Comparison of ENCODE assay signal across 8 cellular contexts in genomic region chrX:64204252-64204651, GRCh38. TPM values are rescaled to one million over a fixed set of nuclear protein-coding genes. Genes with fewer than 3 reads are reported as not detected.
DNase-seq lines count a peak whose midpoint lies in the region; ATAC-seq and TF ChIP-seq lines count a peak whose summit lies in the region.

No MANE protein-coding gene starts in this region.

- H3K4me3 ChIP-seq in HFF-Myc (replicated peaks; ENCODE audit: low read depth, low read length) (peak overlapping the region; percentile 58), iPS DF 6.9 (ENCODE audit: low read length) (peak overlapping the region; percentile 74; the same call in 1 of the 2 replicates), spleen (peak overlapping the region; percentile 50 to 83 (median 64))

- H3K27ac Mint-ChIP-seq in activated T-helper 2 cell treated with anti-CD3 and anti-CD28 coated beads, Interferon-gamma antibody, Interleukin-2, Interleukin-4, amounts not matched to agents 10 μg/mL and 5 μg/mL and 100 μg/mL, durations not matched to agents 14 hours and 24 hours and 36 hours, result no peak overlapping the region

- no peaks in the 10 kb centered on the region for H3K27me3 Mint-ChIP-seq in activated T-helper 2 cell treated with anti-CD3 and anti-CD28 coated beads, Interferon-gamma antibody, Interleukin-2, Interleukin-4, amounts not matched to agents 10 μg/mL and 5 μg/mL and 100 μg/mL, durations not matched to agents 14 hours and 24 hours and 36 hours (ENCODE audit: low read depth)

- no peaks in the 10 kb centered on the region for H3K9me3 Mint-ChIP-seq in activated T-helper 2 cell treated with anti-CD3 and anti-CD28 coated beads, Interferon-gamma antibody, Interleukin-2, Interleukin-4, amounts not matched to agents 10 μg/mL and 5 μg/mL and 100 μg/mL, durations not matched to agents 14 hours and 24 hours and 36 hours

- TF ChIP-seq POLR2A in spleen (IDR thresholded peaks at IDR 0.05), result no peak

- no peaks in the 10 kb centered on the region; the same call in 1 of the 2 replicates for H3K27me3 ChIP-seq in iPS DF 6.9 (ENCODE audit: control insufficient read depth, insufficient read depth, low read length)
- no peaks in the 10 kb centered on the region for H3K27me3 ChIP-seq in spleen (replicated peaks in 1 of 7)

- H3K27ac ChIP-seq in iPS DF 6.9 (ENCODE audit: low read length), result no peak overlapping the region
- peak overlapping the region in 7 of 8 donors; percentile 77 to 92 (median 88) for H3K27ac ChIP-seq in spleen

- H3K36me3 Mint-ChIP-seq in activated T-helper 2 cell treated with anti-CD3 and anti-CD28 coated beads, Interferon-gamma antibody, Interleukin-2, Interleukin-4, amounts not matched to agents 10 μg/mL and 5 μg/mL and 100 μg/mL, durations not matched to agents 14 hours and 24 hours and 36 hours (ENCODE audit: low read depth), result no peaks in the 10 kb centered on the region

- H3K36me3 ChIP-seq in iPS DF 6.9 (ENCODE audit: control insufficient read depth, insufficient read depth, low read length) (no peaks in the 10 kb centered on the region), spleen (no peaks in the 10 kb centered on the region)

- peak overlapping the region; percentile 80 for H3K4me3 Mint-ChIP-seq in activated T-helper 2 cell treated with anti-CD3 and anti-CD28 coated beads, Interferon-gamma antibody, Interleukin-2, Interleukin-4, amounts not matched to agents 10 μg/mL and 5 μg/mL and 100 μg/mL, durations not matched to agents 14 hours and 24 hours and 36 hours (ENCODE audit: low read depth)

- WGBS in iPS DF 6.9 (ENCODE audit: insufficient coverage, insufficient read length), result no CpG with 5 or more reads among the region's 23 CpGs
- WGBS in spleen, 5 donors, result 56 to 63% (median 59%) methylated on average over 13 to 23 of the region's 23 CpGs; no CpG with 5 or more reads in 1 of the 5 donors

- peaks cover 8% of the 10 kb centered on the region for H3K4me1 Mint-ChIP-seq in activated T-helper 2 cell treated with anti-CD3 and anti-CD28 coated beads, Interferon-gamma antibody, Interleukin-2, Interleukin-4, amounts not matched to agents 10 μg/mL and 5 μg/mL and 100 μg/mL, durations not matched to agents 14 hours and 24 hours and 36 hours (ENCODE audit: low read depth)

- no peak for DNase-seq in HFF-Myc (ENCODE audit: extremely low read depth, low read depth)
- no peak for DNase-seq in activated T-helper 2 cell treated with anti-CD3 and anti-CD28 coated beads, Interferon-gamma antibody, Interleukin-2, Interleukin-4, amounts not matched to agents 10 μg/mL and 5 μg/mL and 100 μg/mL, durations not matched to agents 14 hours and 24 hours and 36 hours (ENCODE audit: low spot score)
- no peak for DNase-seq in iPS DF 6.9 (ENCODE audit: low read depth, low spot score)
- peak; percentile 87 for DNase-seq in spleen
- DNase-seq in omental fat pad (ENCODE audit: low spot score), result no peak
- DNase-seq in 8988T, result no peak

- intact Hi-C loops in activated T-helper 2 cell treated with anti-CD3 and anti-CD28 coated beads, Interferon-gamma antibody, Interleukin-2, Interleukin-4, amounts not matched to agents 10 μg/mL and 5 μg/mL and 100 μg/mL, durations not matched to agents 14 hours and 24 hours and 36 hours (cut with micrococcal nuclease), result loop anchor here (10.0 kb wide), 1 partner anchor 1331 kb away; the partner anchor contains the start of gene LAS1L
- intact Hi-C loops in spleen (cut with DNase I; ENCODE audit: low total_unique reads), result no loop called here

- peaks cover 3% of the 10 kb centered on the region; the same call in 1 of the 2 replicates for H3K4me1 ChIP-seq in iPS DF 6.9 (ENCODE audit: control insufficient read depth, insufficient read depth, low read length)
- H3K4me1 ChIP-seq in spleen, result peaks cover 0 to 33% (median 23%) of the 10 kb centered on the region in 6 donors

- no peak for TF ChIP-seq CTCF in HFF-Myc (IDR thresholded peaks at IDR 0.05; ENCODE audit: low read depth, low read length, missing control alignments)
- TF ChIP-seq CTCF in spleen (IDR thresholded peaks at IDR 0.05 in 8 of 11, conservative IDR thresholded peaks at IDR 0.05 in 3 of 11), result no peak
- no peak for TF ChIP-seq CTCF in omental fat pad (IDR thresholded peaks at IDR 0.05)

- no peak for ATAC-seq in GM21360 (IDR thresholded peaks at IDR 0.05; ENCODE audit: unreplicated experiment)
- ATAC-seq in omental fat pad (ENCODE audit: low FRiP score), result no peak
- ATAC-seq in HG03565 (IDR thresholded peaks at IDR 0.05; ENCODE audit: unreplicated experiment), result no peak

- H3K9me3 ChIP-seq in iPS DF 6.9 (ENCODE audit: control insufficient read depth, insufficient read depth, low read length), result no peaks in the 10 kb centered on the region
- H3K9me3 ChIP-seq in spleen, result no peaks in the 10 kb centered on the region

RNA-seq across cellular contexts. Expression of gene AMER1, which starts 1.3 kb away (rescaled TPM):
- 5.4 TPM in 2 replicates for total RNA-seq in activated T-helper 2 cell treated with anti-CD3 and anti-CD28 coated beads, Interferon-gamma antibody, Interleukin-2, Interleukin-4, amounts not matched to agents 10 μg/mL and 5 μg/mL and 100 μg/mL, durations not matched to agents 14 hours and 24 hours and 36 hours
- total RNA-seq in spleen (1 to 10 TPM; 4.4 to 6.4 (median 5.2) TPM), omental fat pad (1 to 10 TPM; 2.4 to 6.1 (median 4.2) TPM)
- 1 to 10 TPM in 1 of 3 donors, under 1 TPM in 2; 0.50 to 1.8 (median 0.50) TPM for polyA plus RNA-seq in spleen

RNA-seq across cellular contexts. Expression of gene ASB12, which starts 26.2 kb away (rescaled TPM):
- not detected in 2 replicates for total RNA-seq in activated T-helper 2 cell treated with anti-CD3 and anti-CD28 coated beads, Interferon-gamma antibody, Interleukin-2, Interleukin-4, amounts not matched to agents 10 μg/mL and 5 μg/mL and 100 μg/mL, durations not matched to agents 14 hours and 24 hours and 36 hours
- total RNA-seq in spleen (under 1 TPM in 2 of 7 donors, not detected in 5; 0.47 to 0.59 TPM), omental fat pad (not detected)
- polyA plus RNA-seq in spleen, result under 1 TPM; 0.19 to 0.28 (median 0.20) TPM
